Comparison of ENCODE assay signal across 37 cellular contexts in the genomic region with DNA sequence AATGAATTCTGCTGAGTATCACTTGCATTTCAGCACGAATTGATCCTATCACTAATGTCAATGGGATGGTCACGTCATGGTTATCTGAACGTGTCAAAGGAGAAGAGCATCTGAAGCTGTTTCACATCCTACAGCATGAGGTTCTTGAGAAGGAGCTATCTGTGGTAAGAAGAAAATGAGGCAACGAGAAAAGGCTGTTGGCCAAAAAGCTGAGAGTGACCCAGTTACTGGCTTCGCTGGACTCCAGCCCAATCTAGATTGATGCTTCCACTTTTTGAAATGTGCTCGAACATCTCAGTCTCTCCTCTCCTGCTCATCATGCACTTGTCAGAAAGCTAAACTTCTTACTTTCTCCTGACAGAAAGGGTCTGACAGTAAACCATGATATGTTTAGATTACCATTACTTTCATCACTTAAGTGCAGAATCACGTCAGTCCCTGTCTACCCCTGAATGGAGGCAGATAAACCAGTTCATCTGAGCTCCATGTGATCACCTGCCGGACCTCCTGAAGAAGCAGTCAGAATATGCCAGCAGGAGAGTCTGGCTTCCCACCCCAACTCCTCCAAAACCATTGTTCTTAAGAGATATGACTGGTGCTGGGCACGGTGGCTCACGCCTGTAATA. TPM values are rescaled to one million over a fixed set of nuclear protein-coding genes. Genes with fewer than 3 reads are reported as not detected.
"Had no signal": no experiment of that assay in that cellular context is flagged by ENCODE, and none has a peak within 500 bp of the region (broad histone marks: within the 10 kb centered on the region; RNA-seq: fewer than 3 reads in every experiment).

No MANE protein-coding gene starts in this region.

- DNase-seq: activated B cell treated with CpG ODN at 0.5 μM for 24 hours; activated CD4-positive, alpha-beta memory T cell treated with anti-CD3 and anti-CD28 coated beads, Interleukin-2, amount 10 ng/mL, durations not matched to agents 7 days and 5 days; activated CD4-positive, alpha-beta T cell treated with anti-CD3 and anti-CD28 coated beads for 48 hours; activated CD4-positive, alpha-beta T cell treated with anti-CD3 and anti-CD28 coated beads, Interleukin-2, amount 50 U/mL, for 4 hours; activated CD8-positive, alpha-beta memory T cell treated with anti-CD3 and anti-CD28 coated beads, Interleukin-2, amount 50 U/mL, for 48 hours; activated effector memory CD4-positive, alpha-beta T cell treated with Interleukin-2 at 50 U/mL for 16 hours; activated gamma-delta T cell treated with Interleukin-2 at 50 U/mL for 16 hours; activated naive CD4-positive, alpha-beta T cell treated with anti-CD3 and anti-CD28 coated beads, Interleukin-2, amount 50 U/mL, for 16 hours; activated naive CD4-positive, alpha-beta T cell treated with Interleukin-2 at 50 U/mL for 16 hours; activated T-cell treated with anti-CD3 and anti-CD28 coated beads for 4 hours; activated T-cell treated with anti-CD3 and anti-CD28 coated beads, Interleukin-2, amount 50 U/mL, for 24 hours; activated T-cell treated with anti-CD3 and anti-CD28 coated beads, Interleukin-2, amount 50 U/mL, for 72 hours; amniotic stem cell; anterior cingulate cortex; brain microvascular endothelial cell; cortex of kidney; dermis blood vessel endothelial cell; effector CD4-positive, alpha-beta T cell; esophagus squamous epithelium; foreskin melanocyte; heart right ventricle; T-helper 1 cell; T-helper 17 cell; T1000; WERI-Rb-1 had no signal

- H3K27me3 Mint-ChIP-seq: activated naive CD8-positive, alpha-beta T cell had no signal

- H3K36me3 Mint-ChIP-seq: activated naive CD8-positive, alpha-beta T cell had no signal

- H3K36me3 ChIP-seq: brain microvascular endothelial cell, esophagus squamous epithelium, gastroesophageal sphincter, WERI-Rb-1 had no signal

- ATAC-seq: activated CD4-positive, CD25-positive, alpha-beta regulatory T cell treated with anti-CD3 and anti-CD28 coated beads, Interleukin-2, amount 50 U/mL, for 24 hours; activated T-cell treated with anti-CD3 and anti-CD28 coated beads, Interleukin-2, amount 50 U/mL, for 72 hours; gastroesophageal sphincter; heart right ventricle; T-helper 17 cell had no signal

- H3K9me3 Mint-ChIP-seq: activated B cell treated with CpG ODN at 0.5 μM for 24 hours; activated CD4-positive, alpha-beta memory T cell treated with anti-CD3 and anti-CD28 coated beads, Interleukin-2, amount 10 ng/mL, durations not matched to agents 7 days and 5 days; activated T-cell treated with anti-CD3 and anti-CD28 coated beads, Interleukin-2, amount 50 U/mL, for 24 hours; activated T-cell treated with anti-CD3 and anti-CD28 coated beads, Interleukin-2, amount 50 U/mL, for 72 hours; T-helper 2 cell treated with Interferon-gamma antibody and Interleukin-4, amounts not matched to agents 5 μg/mL and 100 μg/mL, for 36 hours had no signal

- H3K9me3 ChIP-seq: esophagus squamous epithelium, gastroesophageal sphincter, heart right ventricle had no signal

- H3K4me3 Mint-ChIP-seq: activated B cell treated with CpG ODN at 0.5 μM for 24 hours; activated CD4-positive, alpha-beta memory T cell treated with anti-CD3 and anti-CD28 coated beads, Interleukin-2, amount 10 ng/mL, durations not matched to agents 7 days and 5 days; activated naive CD8-positive, alpha-beta T cell; activated T-cell treated with anti-CD3 and anti-CD28 coated beads, Interleukin-2, amount 50 U/mL, for 24 hours; activated T-cell treated with anti-CD3 and anti-CD28 coated beads, Interleukin-2, amount 50 U/mL, for 72 hours; T-helper 17 cell; T-helper 2 cell treated with Interferon-gamma antibody and Interleukin-4, amounts not matched to agents 5 μg/mL and 100 μg/mL, for 36 hours had no signal

- H3K27ac ChIP-seq: brain microvascular endothelial cell, esophagus squamous epithelium, gastroesophageal sphincter, heart right ventricle, WERI-Rb-1 had no signal

- H3K4me3 ChIP-seq: esophagus squamous epithelium, gastroesophageal sphincter, heart right ventricle had no signal

- H3K27ac Mint-ChIP-seq: activated B cell treated with CpG ODN at 0.5 μM for 24 hours; activated CD4-positive, alpha-beta memory T cell treated with anti-CD3 and anti-CD28 coated beads, Interleukin-2, amount 10 ng/mL, durations not matched to agents 7 days and 5 days; activated naive CD8-positive, alpha-beta T cell; activated T-cell treated with anti-CD3 and anti-CD28 coated beads, Interleukin-2, amount 50 U/mL, for 24 hours; activated T-cell treated with anti-CD3 and anti-CD28 coated beads, Interleukin-2, amount 50 U/mL, for 72 hours; T-helper 17 cell; T-helper 2 cell treated with Interferon-gamma antibody and Interleukin-4, amounts not matched to agents 5 μg/mL and 100 μg/mL, for 36 hours had no signal

- H3K27me3 ChIP-seq: brain microvascular endothelial cell, esophagus squamous epithelium, gastroesophageal sphincter had no signal

- H3K4me1 Mint-ChIP-seq: activated B cell treated with CpG ODN at 0.5 μM for 24 hours; activated CD4-positive, alpha-beta memory T cell treated with anti-CD3 and anti-CD28 coated beads, Interleukin-2, amount 10 ng/mL, durations not matched to agents 7 days and 5 days had no signal

RNA-seq across cellular contexts. Expression of gene OR2Y1, which starts 40.2 kb away (rescaled TPM):
- total RNA-seq: activated B cell treated with CpG ODN at 0.5 μM for 24 hours; activated CD4-positive, alpha-beta memory T cell treated with anti-CD3 and anti-CD28 coated beads, Interleukin-2, amount 10 ng/mL, durations not matched to agents 7 days and 5 days; activated T-cell treated with anti-CD3 and anti-CD28 coated beads, Interleukin-2, amount 50 U/mL, for 72 hours; astrocyte; bronchial epithelial cell; cardiac septum; chondrocyte; dermis blood vessel endothelial cell; epithelial cell of proximal tubule; esophagus squamous epithelium; fibroblast of lung; fibroblast of villous mesenchyme; gastroesophageal sphincter; glomerular endothelial cell; heart right ventricle; T-helper 17 cell had no signal
